Comparison of ENCODE assay signal across 16 cellular contexts in genomic region chr5:156137482-156137881, GRCh38.
DNase-seq lines count a peak whose midpoint lies in the region; ATAC-seq and TF ChIP-seq lines count a peak whose summit lies in the region.
"Had no signal": no experiment of that assay in that cellular context is flagged by ENCODE, and none has a peak within 500 bp of the region (broad histone marks: within the 10 kb centered on the region; RNA-seq: fewer than 3 reads in every experiment).

No MANE protein-coding gene starts in this region.

- peaks cover 29% of the 10 kb centered on the region for H3K4me1 Mint-ChIP-seq in osteocyte (ENCODE audit: unreplicated experiment)
- no peaks in the 10 kb centered on the region for H3K4me1 Mint-ChIP-seq in stimulated activated naive CD8-positive, alpha-beta T cell treated with anti-CD3 and anti-CD28 coated beads, Interleukin-15, amount 100 ng/mL, for 72 hours
- H3K4me1 Mint-ChIP-seq: CD14-positive monocyte had no signal

- peak overlapping the region; percentile 56 for H3K27ac Mint-ChIP-seq in osteocyte (ENCODE audit: unreplicated experiment)
- H3K27ac Mint-ChIP-seq in stimulated activated naive CD8-positive, alpha-beta T cell treated with anti-CD3 and anti-CD28 coated beads, Interleukin-15, amount 100 ng/mL, for 72 hours: no peak overlapping the region
- H3K27ac Mint-ChIP-seq: CD14-positive monocyte had no signal

- no peaks in the 10 kb centered on the region for H3K27me3 Mint-ChIP-seq in osteocyte (ENCODE audit: unreplicated experiment)
- H3K27me3 Mint-ChIP-seq in stimulated activated naive CD8-positive, alpha-beta T cell treated with anti-CD3 and anti-CD28 coated beads, Interleukin-15, amount 100 ng/mL, for 72 hours: no peaks in the 10 kb centered on the region

- no peak for ATAC-seq in stimulated activated naive CD8-positive, alpha-beta T cell treated with anti-CD3 and anti-CD28 coated beads, Interleukin-15, amount 100 ng/mL, for 72 hours
- no peak for ATAC-seq in GM21526 (IDR thresholded peaks at IDR 0.05; ENCODE audit: low FRiP score, unreplicated experiment)

- no peak overlapping the region for H3K4me3 ChIP-seq in BJ (ENCODE audit: low read depth, low read length)

- TF ChIP-seq CTCF in BJ (IDR thresholded peaks at IDR 0.05; ENCODE audit: insufficient read depth, low read depth, low read length) (no peak), osteocyte (IDR thresholded peaks at IDR 0.05) (no peak)

- no peak overlapping the region for H3K4me3 Mint-ChIP-seq in osteocyte (ENCODE audit: unreplicated experiment)
- no peak overlapping the region for H3K4me3 Mint-ChIP-seq in stimulated activated naive CD8-positive, alpha-beta T cell treated with anti-CD3 and anti-CD28 coated beads, Interleukin-15, amount 100 ng/mL, for 72 hours
- H3K4me3 Mint-ChIP-seq: CD14-positive monocyte had no signal

- H3K36me3 ChIP-seq in BJ (ENCODE audit: control insufficient read depth, insufficient read depth, low read length): no peaks in the 10 kb centered on the region

- no peaks in the 10 kb centered on the region for H3K27me3 ChIP-seq in BJ (ENCODE audit: control insufficient read depth, insufficient read depth, low read length)

- CTCF ChIA-PET in BJ (lab: Yijun Ruan, JAX): interaction anchor here (0.7 kb wide), 1 partner anchor 282 kb away, joined by 3 read pairs; no protein-coding TSS in a partner anchor

- DNase-seq in BJ (ENCODE audit: low read depth): peak; percentile 83
- DNase-seq in HCEC 1CT: peak; percentile 32
- peak; percentile 40 for DNase-seq in dedifferentiated amniotic fluid mesenchymal stem cell (ENCODE audit: extremely low spot score)
- DNase-seq in osteocyte (ENCODE audit: extremely low spot score, unreplicated experiment): no peak
- DNase-seq in NCI-H774 (lab: John Stamatoyannopoulos, UW): no peak
- DNase-seq in activated T-cell treated with anti-CD3 and anti-CD28 coated beads, Interleukin-2, amount 50 U/mL, for 1 hour: no peak
- no peak for DNase-seq in stimulated activated naive CD8-positive, alpha-beta T cell treated with anti-CD3 and anti-CD28 coated beads, Interleukin-15, amount 100 ng/mL, for 72 hours
- DNase-seq: Caco-2, MM.1S, NCI-H1105 treated with DMSO at 0.1 percent for 48 hours, NCI-H187, NCI-H446 treated with DMSO at 0.1 percent for 48 hours, NCI-H82, SIG-M5 had no signal

- peaks cover 6% of the 10 kb centered on the region for H3K9me3 Mint-ChIP-seq in osteocyte (ENCODE audit: unreplicated experiment)
- peaks cover 0 to 5% of the 10 kb centered on the region in 2 donors for H3K9me3 Mint-ChIP-seq in stimulated activated naive CD8-positive, alpha-beta T cell treated with anti-CD3 and anti-CD28 coated beads, Interleukin-15, amount 100 ng/mL, for 72 hours

- H3K36me3 Mint-ChIP-seq in osteocyte (ENCODE audit: unreplicated experiment): no peaks in the 10 kb centered on the region
- H3K36me3 Mint-ChIP-seq: CD14-positive monocyte had no signal

- POLR2A ChIA-PET in BJ (lab: Charles Lee): interaction anchor here (0.6 kb wide), 1 partner anchor 10 kb away, joined by 5 read pairs; no protein-coding TSS in a partner anchor

Comparison
In these comparisons a context has a peak if more than half of its experiments do, and no peak if none do; other contexts are left out.
1. DNase-seq: peak in BJ (single experiment), HCEC 1CT (single experiment) and dedifferentiated amniotic fluid mesenchymal stem cell (single experiment); none in osteocyte (single experiment), NCI-H774 (single experiment), activated T-cell treated with anti-CD3 and anti-CD28 coated beads, Interleukin-2, amount 50 U/mL, for 1 hour (single experiment) and stimulated activated naive CD8-positive, alpha-beta T cell treated with anti-CD3 and anti-CD28 coated beads, Interleukin-15, amount 100 ng/mL, for 72 hours (0 of 2).